In genomic region chr16:1677942-1678499, GRCh38 we compare ENCODE assay signal across 8 cellular contexts. TPM values are rescaled to one million over a fixed set of nuclear protein-coding genes. Genes with fewer than 3 reads are reported as not detected.
DNase-seq lines count a peak whose midpoint lies in the region; ATAC-seq and TF ChIP-seq lines count a peak whose summit lies in the region.

JPT2 (plus strand) TSS chr16:1678279; CDS start chr16:1678313, 34 bp downstream.

- DNase-seq in AG20443 (ENCODE audit: low spot score): peak; percentile 99
- DNase-seq in NCI-H510A (lab: John Stamatoyannopoulos, UW): peak; percentile 91
- peak; percentile 93 for DNase-seq in activated CD4-positive, alpha-beta T cell treated with anti-CD3 and anti-CD28 coated beads for 1 hour
- DNase-seq in cerebellum (ENCODE audit: low spot score): peak; percentile 99
- peak; percentile 85 for DNase-seq in kidney glomerular epithelial cell (lab: John Stamatoyannopoulos, UW)
- DNase-seq in stimulated activated CD4-positive, alpha-beta T cell treated with anti-CD3 and anti-CD28 coated beads, Interleukin-1b, Interleukin-23, amount 100 ng/mL, for 1 hour (ENCODE audit: low read depth in 2 of 2): peak; percentile 88 to 93

- peak; percentile 96 for ATAC-seq in HG03432 (IDR thresholded peaks at IDR 0.05; ENCODE audit: unreplicated experiment)

- peak; percentile 80 for TF ChIP-seq POLR2A in GM19099 (IDR thresholded peaks at IDR 0.05; ENCODE audit: extremely low read depth, insufficient read length, low read depth)

RNA-seq across cellular contexts. Expression of gene JPT2, which starts in this region (rescaled TPM):
- total RNA-seq in cerebellum: 23.3 TPM

Comparison
In these comparisons a context has a peak if more than half of its experiments do, and no peak if none do; other contexts are left out.
1. Peak in every context shown above with its lines: DNase-seq and ATAC-seq.